Comparison of ENCODE assay signal across 8 cellular contexts in the genomic region with DNA sequence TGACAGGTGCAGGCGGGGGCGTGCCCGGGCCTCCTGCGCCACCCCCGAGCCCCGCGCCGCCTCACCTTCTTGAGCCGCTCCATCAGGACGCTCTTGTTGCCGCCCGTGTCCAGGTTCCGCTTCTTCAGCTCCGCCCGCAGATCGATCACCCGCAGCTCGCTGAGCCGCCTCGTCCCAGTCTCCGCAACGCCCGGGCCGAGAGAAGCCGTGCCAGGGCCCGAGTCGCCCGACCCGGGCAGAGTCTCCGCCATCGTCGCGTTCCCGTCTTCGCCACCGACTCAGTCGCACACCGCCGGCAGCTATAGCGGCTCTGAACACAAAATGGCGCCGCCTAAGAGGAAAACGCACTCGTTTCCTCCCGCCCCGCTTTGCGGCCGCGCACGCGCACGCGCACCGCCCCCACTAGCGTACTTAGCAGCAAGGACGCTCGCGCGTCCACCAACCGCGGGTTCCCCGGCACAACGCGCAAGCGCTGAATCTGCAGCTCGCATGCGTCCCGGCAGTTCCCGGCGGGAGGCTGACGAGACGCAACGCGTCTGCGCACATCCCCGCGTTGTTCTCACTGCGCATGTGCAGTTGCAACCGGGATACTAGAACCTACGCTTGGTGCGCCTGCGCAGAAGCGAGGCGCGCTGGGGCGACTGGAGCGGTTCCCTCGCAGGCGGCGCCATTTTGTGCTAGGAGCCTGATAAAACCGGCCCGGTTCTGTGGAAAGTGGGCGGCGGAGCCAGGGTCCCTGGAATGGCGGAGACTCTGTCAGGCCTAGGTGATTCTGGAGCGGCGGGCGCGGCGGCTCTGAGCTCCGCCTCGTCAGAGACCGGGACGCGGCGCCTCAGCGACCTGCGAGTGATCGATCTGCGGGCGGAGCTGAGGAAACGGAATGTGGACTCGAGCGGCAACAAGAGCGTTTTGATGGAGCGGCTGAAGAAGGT. TPM values are rescaled to one million over a fixed set of nuclear protein-coding genes. Genes with fewer than 3 reads are reported as not detected.
DNase-seq lines count a peak whose midpoint lies in the region; ATAC-seq and TF ChIP-seq lines count a peak whose summit lies in the region.

A gene (plus strand): TSS at position 619 of the 932 bp plus-strand sequence. CDS start 123 bp downstream, at position 742.
A gene (minus strand): TSS at position 312 of the 932 bp plus-strand sequence. CDS start 61 bp downstream, at position 251.

- H3K36me3 ChIP-seq in KMS-11 (ENCODE audit: insufficient read depth) = peaks cover 12% of the 10 kb centered on the region; the same call in 1 of the 2 replicates
- H3K36me3 ChIP-seq in Peyer's patch = peaks cover 0 to 48% (median 0%) of the 10 kb centered on the region in 3 donors
- peaks cover 9 to 23% of the 10 kb centered on the region in 2 donors for H3K36me3 ChIP-seq in esophagus (ENCODE audit: control insufficient read depth in 2 of 2, insufficient read depth in 2 of 2, low read length in 1 of 2)
- peaks cover 16% of the 10 kb centered on the region for H3K36me3 ChIP-seq in mucosa of stomach (ENCODE audit: control insufficient read depth, insufficient read depth, low read length)

- H3K4me1 ChIP-seq in KMS-11 (ENCODE audit: low read depth, poor library complexity, severe bottlenecking) (peaks cover 43% of the 10 kb centered on the region), Peyer's patch (peaks cover 0 to 54% (median 25%) of the 10 kb centered on the region in 4 donors), esophagus (ENCODE audit: control insufficient read depth in 2 of 2, insufficient read depth in 2 of 2, low read length in 1 of 2) (peaks cover 5 to 14% of the 10 kb centered on the region in 2 donors), mucosa of stomach (ENCODE audit: control insufficient read depth, insufficient read depth, low read length) (peaks cover 40% of the 10 kb centered on the region)

- peaks cover 92% of the 10 kb centered on the region for H3K79me2 ChIP-seq in KMS-11 (ENCODE audit: insufficient read depth, low read depth)

- H4K20me1 ChIP-seq in KMS-11 (ENCODE audit: insufficient read depth) = peaks cover 38% of the 10 kb centered on the region

- H3K4me3 ChIP-seq in KMS-11 (IDR thresholded peaks at IDR 0.05; ENCODE audit: insufficient read depth, low read depth, low read length) = no peak within 1 kb of the TSS
- H3K4me3 ChIP-seq in Peyer's patch = peak within 1 kb of the TSS; percentile 78 to 99 (median 84)
- peak within 1 kb of the TSS; percentile 92 to 93 for H3K4me3 ChIP-seq in esophagus (ENCODE audit: low read depth in 1 of 2, low read length in 2 of 2)
- peak within 1 kb of the TSS; percentile 89 for H3K4me3 ChIP-seq in mucosa of stomach (ENCODE audit: low read length)

- peak; percentile 78 for ATAC-seq in GM21737 (IDR thresholded peaks at IDR 0.05; ENCODE audit: unreplicated experiment)

- peak within 1 kb of the TSS; percentile 83 for H2AFZ ChIP-seq in KMS-11 (ENCODE audit: low read depth)

- peak within 1 kb of the TSS; percentile 82 for H3K27ac ChIP-seq in KMS-11
- H3K27ac ChIP-seq in Peyer's patch = peak within 1 kb of the TSS; percentile 92 to 98 (median 96)
- H3K27ac ChIP-seq in esophagus (ENCODE audit: low read depth in 2 of 2, low read length in 1 of 2) = peak within 1 kb of the TSS; percentile 98

- H3K4me2 ChIP-seq in KMS-11 = peak within 1 kb of the TSS; percentile 98

- DNase-seq in DMS53 treated with DMSO at 0.1 percent for 48 hours (lab: John Stamatoyannopoulos, UW; ENCODE audit: unreplicated experiment) (peak; percentile 93), Peyer's patch (peak; percentile 96 to 100 (median 99))
- peak; percentile 99 for DNase-seq in activated T-cell treated with anti-CD3 and anti-CD28 coated beads, Interleukin-2, amount 50 U/mL, for 48 hours
- peak; percentile 98 to 99 for DNase-seq in stimulated activated CD8-positive, alpha-beta memory T cell treated with anti-CD3 and anti-CD28 coated beads, Interleukin-7, amount 100 ng/mL, for 1 hour (ENCODE audit: low read depth in 2 of 2)

- H3K27me3 ChIP-seq in KMS-11 (ENCODE audit: insufficient read depth, low read depth) (no peaks in the 10 kb centered on the region), Peyer's patch (no peaks in the 10 kb centered on the region), esophagus (ENCODE audit: control insufficient read depth in 1 of 2, insufficient read depth in 2 of 2, low read length in 2 of 2) (no peaks in the 10 kb centered on the region), mucosa of stomach (ENCODE audit: control insufficient read depth, insufficient read depth, low read length) (no peaks in the 10 kb centered on the region)

- TF ChIP-seq CTCF in KMS-11 (conservative IDR thresholded peaks at IDR 0.05; ENCODE audit: low read depth, low read length) = no peak
- peak in 1 of 6 experiments; percentile 11 for TF ChIP-seq CTCF in Peyer's patch (IDR thresholded peaks at IDR 0.05)

- peak; percentile 88 to 90 for TF ChIP-seq POLR2A in Peyer's patch (IDR thresholded peaks at IDR 0.05)

- 0% methylated on average over 105 to 116 of the region's 116 CpGs for WGBS in esophagus, 2 donors

- H3K9me3 ChIP-seq in Peyer's patch (no peaks in the 10 kb centered on the region), esophagus (ENCODE audit: control insufficient read depth in 2 of 2, insufficient read depth in 1 of 2, low read depth in 1 of 2, low read length in 1 of 2) (no peaks in the 10 kb centered on the region), mucosa of stomach (ENCODE audit: control insufficient read depth, low read length) (no peaks in the 10 kb centered on the region)

- H3K9ac ChIP-seq in KMS-11 = peak within 1 kb of the TSS; percentile 89
- H3K9ac ChIP-seq in mucosa of stomach (ENCODE audit: low read length) = peak within 1 kb of the TSS; percentile 93

RNA-seq across cellular contexts. Expression of the first gene that starts in this region (rescaled TPM):
- total RNA-seq in Peyer's patch = 100 to 1,000 TPM in 3 of 4 donors, 10 to 100 TPM in 1; 86.3 to 374 (median 163) TPM
- 10 to 100 TPM; 44.2 to 48.5 TPM for polyA plus RNA-seq in esophagus

RNA-seq across cellular contexts. Expression of the second gene that starts in this region (rescaled TPM):
- total RNA-seq in Peyer's patch = 100 to 1,000 TPM in 3 of 4 donors, 10 to 100 TPM in 1; 59.5 to 200 (median 121) TPM
- 10 to 100 TPM; 27.5 to 43.7 TPM for polyA plus RNA-seq in esophagus
